Comparison of ENCODE assay signal across 1 cellular context in the genomic region with DNA sequence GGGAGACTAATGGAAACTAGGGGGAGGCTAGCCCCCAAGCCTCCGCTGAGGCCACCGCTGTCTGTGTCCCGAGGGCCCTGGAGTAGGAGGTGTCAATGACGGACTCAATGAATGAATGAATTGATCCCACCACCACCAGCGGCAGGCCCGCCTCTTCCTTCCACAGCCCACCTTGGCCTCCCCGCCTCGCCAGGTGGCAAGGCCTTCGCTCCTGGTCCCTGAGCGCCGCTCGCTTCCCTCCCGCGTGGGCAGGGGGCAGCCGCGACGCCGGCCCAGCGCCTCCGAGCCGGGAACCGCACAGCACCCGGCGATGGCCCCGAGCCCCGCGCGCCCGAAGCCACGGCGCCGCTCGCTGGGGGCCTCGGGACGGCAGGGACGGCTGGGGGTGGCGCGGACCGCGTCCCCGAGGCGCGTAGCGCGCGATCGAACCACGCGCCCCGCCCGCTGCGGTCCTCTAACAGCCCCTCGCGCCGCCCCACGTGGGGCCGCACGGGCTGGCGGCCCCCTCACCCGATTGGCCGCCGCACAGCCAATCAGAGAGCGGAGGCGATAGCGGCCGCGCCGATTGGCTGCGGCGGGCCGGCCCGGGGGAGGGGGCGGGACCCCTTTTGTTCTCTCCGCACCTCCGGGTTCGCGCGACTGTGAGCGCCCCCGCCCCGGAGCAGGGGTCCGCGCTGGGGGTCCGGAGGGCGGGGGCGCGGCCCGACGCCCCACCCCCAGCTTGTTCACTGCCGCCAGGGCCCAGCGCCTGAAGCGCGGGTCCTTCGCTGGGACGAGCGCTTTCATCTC.
A peak's percentile ranks its signal among the peaks of the same experiment; 100 is the strongest.
TF ChIP-seq lines count a peak whose summit lies in the region.

No MANE protein-coding gene starts in this region.

TF ChIP-seq in WTC11, 78 proteins besides CTCF, POLR2A, EP300 and RAD21 (continued from another document and continues in another):
- TF ChIP-seq, protein P1, sequence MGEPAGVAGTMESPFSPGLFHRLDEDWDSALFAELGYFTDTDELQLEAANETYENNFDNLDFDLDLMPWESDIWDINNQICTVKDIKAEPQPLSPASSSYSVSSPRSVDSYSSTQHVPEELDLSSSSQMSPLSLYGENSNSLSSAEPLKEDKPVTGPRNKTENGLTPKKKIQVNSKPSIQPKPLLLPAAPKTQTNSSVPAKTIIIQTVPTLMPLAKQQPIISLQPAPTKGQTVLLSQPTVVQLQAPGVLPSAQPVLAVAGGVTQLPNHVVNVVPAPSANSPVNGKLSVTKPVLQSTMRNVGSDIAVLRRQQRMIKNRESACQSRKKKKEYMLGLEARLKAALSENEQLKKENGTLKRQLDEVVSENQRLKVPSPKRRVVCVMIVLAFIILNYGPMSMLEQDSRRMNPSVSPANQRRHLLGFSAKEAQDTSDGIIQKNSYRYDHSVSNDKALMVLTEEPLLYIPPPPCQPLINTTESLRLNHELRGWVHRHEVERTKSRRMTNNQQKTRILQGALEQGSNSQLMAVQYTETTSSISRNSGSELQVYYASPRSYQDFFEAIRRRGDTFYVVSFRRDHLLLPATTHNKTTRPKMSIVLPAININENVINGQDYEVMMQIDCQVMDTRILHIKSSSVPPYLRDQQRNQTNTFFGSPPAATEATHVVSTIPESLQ (CRISPR knock-in tag; IDR thresholded peaks at IDR 0.05) = no peak
- TF ChIP-seq, protein P2, sequence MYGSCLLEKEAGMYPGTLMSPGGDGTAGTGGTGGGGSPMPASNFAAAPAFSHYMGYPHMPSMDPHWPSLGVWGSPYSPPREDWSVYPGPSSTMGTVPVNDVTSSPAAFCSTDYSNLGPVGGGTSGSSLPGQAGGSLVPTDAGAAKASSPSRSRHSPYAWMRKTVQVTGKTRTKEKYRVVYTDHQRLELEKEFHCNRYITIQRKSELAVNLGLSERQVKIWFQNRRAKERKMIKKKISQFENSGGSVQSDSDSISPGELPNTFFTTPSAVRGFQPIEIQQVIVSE (CRISPR knock-in tag; IDR thresholded peaks at IDR 0.05; ENCODE audit: borderline replicate concordance) = no peak
- TF ChIP-seq GRHL2 (CRISPR knock-in tag; IDR thresholded peaks at IDR 0.05; ENCODE audit: insufficient replicate concordance, severe bottlenecking) (no peak), RORB (CRISPR knock-in tag; IDR thresholded peaks at IDR 0.05) (no peak), ZNF317 (CRISPR knock-in tag; IDR thresholded peaks at IDR 0.05; ENCODE audit: borderline replicate concordance, low read depth) (no peak), NR2C2 (CRISPR knock-in tag; IDR thresholded peaks at IDR 0.05) (no peak), TCF7 (CRISPR knock-in tag; IDR thresholded peaks at IDR 0.05; ENCODE audit: low read depth) (peak; percentile 77), NFATC4 (CRISPR knock-in tag; IDR thresholded peaks at IDR 0.05) (no peak), SMAD3 (CRISPR knock-in tag; IDR thresholded peaks at IDR 0.05; ENCODE audit: borderline replicate concordance) (no peak), NR3C1 (CRISPR knock-in tag; conservative IDR thresholded peaks at IDR 0.05; ENCODE audit: low read depth) (no peak), GABPB1 (CRISPR knock-in tag; IDR thresholded peaks at IDR 0.05) (no peak), SP1 (CRISPR knock-in tag; conservative IDR thresholded peaks at IDR 0.05) (peak; percentile 79), JUN (CRISPR knock-in tag; IDR thresholded peaks at IDR 0.05) (peak; percentile 89), ZNF671 (CRISPR knock-in tag; IDR thresholded peaks at IDR 0.05) (no peak), RELA (CRISPR knock-in tag; IDR thresholded peaks at IDR 0.05; ENCODE audit: borderline replicate concordance) (no peak)
- TF ChIP-seq, protein P3, sequence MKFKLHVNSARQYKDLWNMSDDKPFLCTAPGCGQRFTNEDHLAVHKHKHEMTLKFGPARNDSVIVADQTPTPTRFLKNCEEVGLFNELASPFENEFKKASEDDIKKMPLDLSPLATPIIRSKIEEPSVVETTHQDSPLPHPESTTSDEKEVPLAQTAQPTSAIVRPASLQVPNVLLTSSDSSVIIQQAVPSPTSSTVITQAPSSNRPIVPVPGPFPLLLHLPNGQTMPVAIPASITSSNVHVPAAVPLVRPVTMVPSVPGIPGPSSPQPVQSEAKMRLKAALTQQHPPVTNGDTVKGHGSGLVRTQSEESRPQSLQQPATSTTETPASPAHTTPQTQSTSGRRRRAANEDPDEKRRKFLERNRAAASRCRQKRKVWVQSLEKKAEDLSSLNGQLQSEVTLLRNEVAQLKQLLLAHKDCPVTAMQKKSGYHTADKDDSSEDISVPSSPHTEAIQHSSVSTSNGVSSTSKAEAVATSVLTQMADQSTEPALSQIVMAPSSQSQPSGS (CRISPR knock-in tag; IDR thresholded peaks at IDR 0.05; ENCODE audit: borderline replicate concordance, low read depth) = no peak
- TF ChIP-seq, protein P4, sequence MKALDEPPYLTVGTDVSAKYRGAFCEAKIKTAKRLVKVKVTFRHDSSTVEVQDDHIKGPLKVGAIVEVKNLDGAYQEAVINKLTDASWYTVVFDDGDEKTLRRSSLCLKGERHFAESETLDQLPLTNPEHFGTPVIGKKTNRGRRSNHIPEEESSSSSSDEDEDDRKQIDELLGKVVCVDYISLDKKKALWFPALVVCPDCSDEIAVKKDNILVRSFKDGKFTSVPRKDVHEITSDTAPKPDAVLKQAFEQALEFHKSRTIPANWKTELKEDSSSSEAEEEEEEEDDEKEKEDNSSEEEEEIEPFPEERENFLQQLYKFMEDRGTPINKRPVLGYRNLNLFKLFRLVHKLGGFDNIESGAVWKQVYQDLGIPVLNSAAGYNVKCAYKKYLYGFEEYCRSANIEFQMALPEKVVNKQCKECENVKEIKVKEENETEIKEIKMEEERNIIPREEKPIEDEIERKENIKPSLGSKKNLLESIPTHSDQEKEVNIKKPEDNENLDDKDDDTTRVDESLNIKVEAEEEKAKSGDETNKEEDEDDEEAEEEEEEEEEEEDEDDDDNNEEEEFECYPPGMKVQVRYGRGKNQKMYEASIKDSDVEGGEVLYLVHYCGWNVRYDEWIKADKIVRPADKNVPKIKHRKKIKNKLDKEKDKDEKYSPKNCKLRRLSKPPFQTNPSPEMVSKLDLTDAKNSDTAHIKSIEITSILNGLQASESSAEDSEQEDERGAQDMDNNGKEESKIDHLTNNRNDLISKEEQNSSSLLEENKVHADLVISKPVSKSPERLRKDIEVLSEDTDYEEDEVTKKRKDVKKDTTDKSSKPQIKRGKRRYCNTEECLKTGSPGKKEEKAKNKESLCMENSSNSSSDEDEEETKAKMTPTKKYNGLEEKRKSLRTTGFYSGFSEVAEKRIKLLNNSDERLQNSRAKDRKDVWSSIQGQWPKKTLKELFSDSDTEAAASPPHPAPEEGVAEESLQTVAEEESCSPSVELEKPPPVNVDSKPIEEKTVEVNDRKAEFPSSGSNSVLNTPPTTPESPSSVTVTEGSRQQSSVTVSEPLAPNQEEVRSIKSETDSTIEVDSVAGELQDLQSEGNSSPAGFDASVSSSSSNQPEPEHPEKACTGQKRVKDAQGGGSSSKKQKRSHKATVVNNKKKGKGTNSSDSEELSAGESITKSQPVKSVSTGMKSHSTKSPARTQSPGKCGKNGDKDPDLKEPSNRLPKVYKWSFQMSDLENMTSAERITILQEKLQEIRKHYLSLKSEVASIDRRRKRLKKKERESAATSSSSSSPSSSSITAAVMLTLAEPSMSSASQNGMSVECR (CRISPR knock-in tag; IDR thresholded peaks at IDR 0.05; ENCODE audit: borderline replicate concordance) = peak; percentile 74; the same call in 1 of the 2 replicates
- TF ChIP-seq, protein P5, sequence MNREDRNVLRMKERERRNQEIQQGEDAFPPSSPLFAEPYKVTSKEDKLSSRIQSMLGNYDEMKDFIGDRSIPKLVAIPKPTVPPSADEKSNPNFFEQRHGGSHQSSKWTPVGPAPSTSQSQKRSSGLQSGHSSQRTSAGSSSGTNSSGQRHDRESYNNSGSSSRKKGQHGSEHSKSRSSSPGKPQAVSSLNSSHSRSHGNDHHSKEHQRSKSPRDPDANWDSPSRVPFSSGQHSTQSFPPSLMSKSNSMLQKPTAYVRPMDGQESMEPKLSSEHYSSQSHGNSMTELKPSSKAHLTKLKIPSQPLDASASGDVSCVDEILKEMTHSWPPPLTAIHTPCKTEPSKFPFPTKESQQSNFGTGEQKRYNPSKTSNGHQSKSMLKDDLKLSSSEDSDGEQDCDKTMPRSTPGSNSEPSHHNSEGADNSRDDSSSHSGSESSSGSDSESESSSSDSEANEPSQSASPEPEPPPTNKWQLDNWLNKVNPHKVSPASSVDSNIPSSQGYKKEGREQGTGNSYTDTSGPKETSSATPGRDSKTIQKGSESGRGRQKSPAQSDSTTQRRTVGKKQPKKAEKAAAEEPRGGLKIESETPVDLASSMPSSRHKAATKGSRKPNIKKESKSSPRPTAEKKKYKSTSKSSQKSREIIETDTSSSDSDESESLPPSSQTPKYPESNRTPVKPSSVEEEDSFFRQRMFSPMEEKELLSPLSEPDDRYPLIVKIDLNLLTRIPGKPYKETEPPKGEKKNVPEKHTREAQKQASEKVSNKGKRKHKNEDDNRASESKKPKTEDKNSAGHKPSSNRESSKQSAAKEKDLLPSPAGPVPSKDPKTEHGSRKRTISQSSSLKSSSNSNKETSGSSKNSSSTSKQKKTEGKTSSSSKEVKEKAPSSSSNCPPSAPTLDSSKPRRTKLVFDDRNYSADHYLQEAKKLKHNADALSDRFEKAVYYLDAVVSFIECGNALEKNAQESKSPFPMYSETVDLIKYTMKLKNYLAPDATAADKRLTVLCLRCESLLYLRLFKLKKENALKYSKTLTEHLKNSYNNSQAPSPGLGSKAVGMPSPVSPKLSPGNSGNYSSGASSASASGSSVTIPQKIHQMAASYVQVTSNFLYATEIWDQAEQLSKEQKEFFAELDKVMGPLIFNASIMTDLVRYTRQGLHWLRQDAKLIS (CRISPR knock-in tag; IDR thresholded peaks at IDR 0.05; ENCODE audit: borderline replicate concordance) = no peak
- TF ChIP-seq, protein P6, sequence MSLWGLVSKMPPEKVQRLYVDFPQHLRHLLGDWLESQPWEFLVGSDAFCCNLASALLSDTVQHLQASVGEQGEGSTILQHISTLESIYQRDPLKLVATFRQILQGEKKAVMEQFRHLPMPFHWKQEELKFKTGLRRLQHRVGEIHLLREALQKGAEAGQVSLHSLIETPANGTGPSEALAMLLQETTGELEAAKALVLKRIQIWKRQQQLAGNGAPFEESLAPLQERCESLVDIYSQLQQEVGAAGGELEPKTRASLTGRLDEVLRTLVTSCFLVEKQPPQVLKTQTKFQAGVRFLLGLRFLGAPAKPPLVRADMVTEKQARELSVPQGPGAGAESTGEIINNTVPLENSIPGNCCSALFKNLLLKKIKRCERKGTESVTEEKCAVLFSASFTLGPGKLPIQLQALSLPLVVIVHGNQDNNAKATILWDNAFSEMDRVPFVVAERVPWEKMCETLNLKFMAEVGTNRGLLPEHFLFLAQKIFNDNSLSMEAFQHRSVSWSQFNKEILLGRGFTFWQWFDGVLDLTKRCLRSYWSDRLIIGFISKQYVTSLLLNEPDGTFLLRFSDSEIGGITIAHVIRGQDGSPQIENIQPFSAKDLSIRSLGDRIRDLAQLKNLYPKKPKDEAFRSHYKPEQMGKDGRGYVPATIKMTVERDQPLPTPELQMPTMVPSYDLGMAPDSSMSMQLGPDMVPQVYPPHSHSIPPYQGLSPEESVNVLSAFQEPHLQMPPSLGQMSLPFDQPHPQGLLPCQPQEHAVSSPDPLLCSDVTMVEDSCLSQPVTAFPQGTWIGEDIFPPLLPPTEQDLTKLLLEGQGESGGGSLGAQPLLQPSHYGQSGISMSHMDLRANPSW (CRISPR knock-in tag; conservative IDR thresholded peaks at IDR 0.05; ENCODE audit: low read depth) = no peak
- TF ChIP-seq, protein P7, sequence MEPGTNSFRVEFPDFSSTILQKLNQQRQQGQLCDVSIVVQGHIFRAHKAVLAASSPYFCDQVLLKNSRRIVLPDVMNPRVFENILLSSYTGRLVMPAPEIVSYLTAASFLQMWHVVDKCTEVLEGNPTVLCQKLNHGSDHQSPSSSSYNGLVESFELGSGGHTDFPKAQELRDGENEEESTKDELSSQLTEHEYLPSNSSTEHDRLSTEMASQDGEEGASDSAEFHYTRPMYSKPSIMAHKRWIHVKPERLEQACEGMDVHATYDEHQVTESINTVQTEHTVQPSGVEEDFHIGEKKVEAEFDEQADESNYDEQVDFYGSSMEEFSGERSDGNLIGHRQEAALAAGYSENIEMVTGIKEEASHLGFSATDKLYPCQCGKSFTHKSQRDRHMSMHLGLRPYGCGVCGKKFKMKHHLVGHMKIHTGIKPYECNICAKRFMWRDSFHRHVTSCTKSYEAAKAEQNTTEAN (CRISPR knock-in tag; IDR thresholded peaks at IDR 0.05) = 0 out of 2 replicates have a peak, but pooled peaks have one; percentile 60
- TF ChIP-seq, protein P8, sequence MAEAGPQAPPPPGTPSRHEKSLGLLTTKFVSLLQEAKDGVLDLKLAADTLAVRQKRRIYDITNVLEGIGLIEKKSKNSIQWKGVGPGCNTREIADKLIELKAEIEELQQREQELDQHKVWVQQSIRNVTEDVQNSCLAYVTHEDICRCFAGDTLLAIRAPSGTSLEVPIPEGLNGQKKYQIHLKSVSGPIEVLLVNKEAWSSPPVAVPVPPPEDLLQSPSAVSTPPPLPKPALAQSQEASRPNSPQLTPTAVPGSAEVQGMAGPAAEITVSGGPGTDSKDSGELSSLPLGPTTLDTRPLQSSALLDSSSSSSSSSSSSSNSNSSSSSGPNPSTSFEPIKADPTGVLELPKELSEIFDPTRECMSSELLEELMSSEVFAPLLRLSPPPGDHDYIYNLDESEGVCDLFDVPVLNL (CRISPR knock-in tag; IDR thresholded peaks at IDR 0.05; ENCODE audit: borderline replicate concordance, low read depth) = 0 out of 2 replicates have a peak, but pooled peaks have one; percentile 48
- TF ChIP-seq, protein P9, sequence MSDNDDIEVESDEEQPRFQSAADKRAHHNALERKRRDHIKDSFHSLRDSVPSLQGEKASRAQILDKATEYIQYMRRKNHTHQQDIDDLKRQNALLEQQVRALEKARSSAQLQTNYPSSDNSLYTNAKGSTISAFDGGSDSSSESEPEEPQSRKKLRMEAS (CRISPR knock-in tag; IDR thresholded peaks at IDR 0.05) = peak; percentile 82; the same call in 1 of the 2 replicates
- TF ChIP-seq, protein P10, sequence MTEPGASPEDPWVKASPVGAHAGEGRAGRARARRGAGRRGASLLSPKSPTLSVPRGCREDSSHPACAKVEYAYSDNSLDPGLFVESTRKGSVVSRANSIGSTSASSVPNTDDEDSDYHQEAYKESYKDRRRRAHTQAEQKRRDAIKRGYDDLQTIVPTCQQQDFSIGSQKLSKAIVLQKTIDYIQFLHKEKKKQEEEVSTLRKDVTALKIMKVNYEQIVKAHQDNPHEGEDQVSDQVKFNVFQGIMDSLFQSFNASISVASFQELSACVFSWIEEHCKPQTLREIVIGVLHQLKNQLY (CRISPR knock-in tag; IDR thresholded peaks at IDR 0.05) = no peak
- TF ChIP-seq, protein P11, sequence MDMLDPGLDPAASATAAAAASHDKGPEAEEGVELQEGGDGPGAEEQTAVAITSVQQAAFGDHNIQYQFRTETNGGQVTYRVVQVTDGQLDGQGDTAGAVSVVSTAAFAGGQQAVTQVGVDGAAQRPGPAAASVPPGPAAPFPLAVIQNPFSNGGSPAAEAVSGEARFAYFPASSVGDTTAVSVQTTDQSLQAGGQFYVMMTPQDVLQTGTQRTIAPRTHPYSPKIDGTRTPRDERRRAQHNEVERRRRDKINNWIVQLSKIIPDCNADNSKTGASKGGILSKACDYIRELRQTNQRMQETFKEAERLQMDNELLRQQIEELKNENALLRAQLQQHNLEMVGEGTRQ (CRISPR knock-in tag; IDR thresholded peaks at IDR 0.05) = peak; percentile 78
